1 cellular context compared by ENCODE assay signal in the genomic region with DNA sequence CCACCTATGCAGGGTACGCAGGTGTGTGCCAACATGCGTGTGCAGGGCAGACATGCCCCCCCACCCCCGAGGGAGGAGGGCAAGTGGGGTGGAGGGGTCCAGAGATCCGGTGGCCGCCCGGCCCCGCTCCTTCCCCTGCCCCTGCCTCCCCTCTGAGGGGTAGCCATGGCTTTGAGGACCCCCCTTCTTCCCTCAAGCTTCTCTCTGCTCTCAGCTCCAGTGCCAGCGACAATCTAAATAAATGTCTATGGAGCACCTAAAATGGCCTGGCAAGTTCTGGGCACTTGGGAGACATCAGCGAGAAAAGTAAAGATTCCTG.
TF ChIP-seq lines count a peak whose summit lies in the region.

No MANE protein-coding gene starts in this region.

TF ChIP-seq in SK-N-SH treated with all-trans-retinoic acid at 6 μM for 48 hours, 23 proteins besides CTCF, POLR2A, EP300 and RAD21 (continued from another document):
- TF ChIP-seq, protein P1, sequence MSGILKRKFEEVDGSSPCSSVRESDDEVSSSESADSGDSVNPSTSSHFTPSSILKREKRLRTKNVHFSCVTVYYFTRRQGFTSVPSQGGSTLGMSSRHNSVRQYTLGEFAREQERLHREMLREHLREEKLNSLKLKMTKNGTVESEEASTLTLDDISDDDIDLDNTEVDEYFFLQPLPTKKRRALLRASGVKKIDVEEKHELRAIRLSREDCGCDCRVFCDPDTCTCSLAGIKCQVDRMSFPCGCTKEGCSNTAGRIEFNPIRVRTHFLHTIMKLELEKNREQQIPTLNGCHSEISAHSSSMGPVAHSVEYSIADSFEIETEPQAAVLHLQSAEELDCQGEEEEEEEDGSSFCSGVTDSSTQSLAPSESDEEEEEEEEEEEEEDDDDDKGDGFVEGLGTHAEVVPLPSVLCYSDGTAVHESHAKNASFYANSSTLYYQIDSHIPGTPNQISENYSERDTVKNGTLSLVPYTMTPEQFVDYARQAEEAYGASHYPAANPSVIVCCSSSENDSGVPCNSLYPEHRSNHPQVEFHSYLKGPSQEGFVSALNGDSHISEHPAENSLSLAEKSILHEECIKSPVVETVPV (CRISPR knock-in tag; IDR thresholded peaks at IDR 0.05) = no peak
